ENCODE assay signal across 21 cellular contexts in genomic region chr3:137259709-137260108, GRCh38.
DNase-seq lines count a peak whose midpoint lies in the region; ATAC-seq and TF ChIP-seq lines count a peak whose summit lies in the region.
"Had no signal": no experiment of that assay in that cellular context is flagged by ENCODE, and none has a peak within 500 bp of the region (broad histone marks: within the 10 kb centered on the region; RNA-seq: fewer than 3 reads in every experiment).

No MANE protein-coding gene starts in this region.

- H3K27me3 Mint-ChIP-seq in H9 (ENCODE audit: low read depth): no peaks in the 10 kb centered on the region; the same call in 1 of the 2 replicates
- no peaks in the 10 kb centered on the region for H3K27me3 Mint-ChIP-seq in WTC11 (ENCODE audit: low read depth)
- H3K27me3 Mint-ChIP-seq in stimulated activated naive B cell treated with anti-CD40 and anti-IgM and Interleukin-4, amounts not matched to agents 10 μg/mL and 1 μg/mL and 100 μg/mL, for 72 hours: peaks cover 0 to 3% of the 10 kb centered on the region in 2 donors
- H3K27me3 Mint-ChIP-seq: activated CD8-positive, alpha-beta T cell treated with anti-CD3 and anti-CD28 coated beads for 36 hours had no signal

- H3K79me2 ChIP-seq in H9 (ENCODE audit: insufficient read depth, low read length): no peaks in the 10 kb centered on the region

- WGBS in H9 (ENCODE audit: extremely low coverage, insufficient read length, low lambda C conversion rate): no CpG with 5 or more reads among the region's 5 CpGs
- WGBS in upper lobe of left lung, 2 donors: 28 to 29% methylated on average over 5 of the region's 5 CpGs

- DNase-seq in DMS 273 (lab: John Stamatoyannopoulos, UW; ENCODE audit: unreplicated experiment) (peak; percentile 88), H9 (peak; percentile 56), WTC11 (ENCODE audit: low spot score) (peak; percentile 29), left kidney (ENCODE audit: low read depth, low spot score) (peak; percentile 73), upper lobe of left lung (no peak)
- DNase-seq in stimulated activated naive B cell treated with anti-CD40 and anti-IgM and Interleukin-4, amounts not matched to agents 10 μg/mL and 1 μg/mL and 100 μg/mL, for 72 hours: no peak
- DNase-seq: activated CD4-positive, CD25-positive, alpha-beta regulatory T cell; activated CD8-positive, alpha-beta T cell treated with anti-CD3 and anti-CD28 coated beads for 36 hours; activated gamma-delta T cell; body of pancreas; Calu3; effector CD8-positive, alpha-beta T cell; foreskin melanocyte; kidney glomerular epithelial cell; naive thymus-derived CD4-positive, alpha-beta T cell; NCI-H146; T1000 had no signal

- ATAC-seq in WTC11: peak; percentile 98
- no peak for ATAC-seq in upper lobe of left lung (ENCODE audit: low FRiP score in 2 of 2)
- no peak for ATAC-seq in GM21786 (IDR thresholded peaks at IDR 0.05; ENCODE audit: unreplicated experiment)
- ATAC-seq in stimulated activated naive B cell treated with anti-CD40 and anti-IgM and Interleukin-4, amounts not matched to agents 10 μg/mL and 1 μg/mL and 100 μg/mL, for 72 hours (replicated peaks): no peak
- ATAC-seq: activated CD8-positive, alpha-beta T cell treated with anti-CD3 and anti-CD28 coated beads for 36 hours; body of pancreas; esophagus mucosa; naive thymus-derived CD4-positive, alpha-beta T cell had no signal

- H4K8ac ChIP-seq in H9 (replicated peaks; ENCODE audit: insufficient read length, low read depth, low read length): no peak overlapping the region

- no peak overlapping the region for H3K23ac ChIP-seq in H9 (ENCODE audit: insufficient read length, low read depth, low read length)

- no peak overlapping the region for H4K91ac ChIP-seq in H9 (ENCODE audit: insufficient read length, low read depth, low read length)

- no peaks in the 10 kb centered on the region for H3K9me3 Mint-ChIP-seq in H9
- peaks cover 2% of the 10 kb centered on the region; the same call in 1 of the 2 replicates for H3K9me3 Mint-ChIP-seq in WTC11
- H3K9me3 Mint-ChIP-seq in stimulated activated naive B cell treated with anti-CD40 and anti-IgM and Interleukin-4, amounts not matched to agents 10 μg/mL and 1 μg/mL and 100 μg/mL, for 72 hours: no peaks in the 10 kb centered on the region
- H3K9me3 Mint-ChIP-seq: activated CD8-positive, alpha-beta T cell treated with anti-CD3 and anti-CD28 coated beads for 36 hours had no signal

- H3K79me1 ChIP-seq in H9 (ENCODE audit: insufficient read depth, low read depth, low read length, poor library complexity, severe bottlenecking): no peaks in the 10 kb centered on the region

- TF ChIP-seq POLR2A in upper lobe of left lung (IDR thresholded peaks at IDR 0.05): no peak

- POLR2A ChIA-PET in WTC11 (lab: Charles Lee): no interaction called here

- no peak overlapping the region for H3K18ac ChIP-seq in H9 (ENCODE audit: insufficient read length, low read depth, low read length)

- no peak overlapping the region for H3K27ac ChIP-seq in H9 (ENCODE audit: insufficient read length, low read depth, low read length)
- no peak overlapping the region for H3K27ac ChIP-seq in upper lobe of left lung
- H3K27ac ChIP-seq: body of pancreas, C4-2B, RWPE1 had no signal

- no peak overlapping the region for H2BK12ac ChIP-seq in H9 (ENCODE audit: insufficient read length, low read depth, low read length)

- no peaks in the 10 kb centered on the region for H3K23me2 ChIP-seq in H9 (ENCODE audit: insufficient read length, low read depth, low read length, poor library complexity, severe bottlenecking)

- no peak overlapping the region for H3T11ph ChIP-seq in H9 (ENCODE audit: low read length)

- no peak overlapping the region for H3K4ac ChIP-seq in H9 (ENCODE audit: low read depth, low read length)

- no peak overlapping the region for H3K4me2 ChIP-seq in H9 (ENCODE audit: insufficient read depth, insufficient read length, low read length)

- CTCF ChIA-PET in WTC11 (lab: Charles Lee): no interaction called here

- TF ChIP-seq EP300 in upper lobe of left lung (IDR thresholded peaks at IDR 0.05): no peak

- no peak overlapping the region for H2AFZ ChIP-seq in H9 (ENCODE audit: low read length)

- peaks cover 11 to 17% of the 10 kb centered on the region in 2 experiments for H3K4me1 Mint-ChIP-seq in H9
- H3K4me1 Mint-ChIP-seq in WTC11: peaks cover 15% of the 10 kb centered on the region
- H3K4me1 Mint-ChIP-seq in stimulated activated naive B cell treated with anti-CD40 and anti-IgM and Interleukin-4, amounts not matched to agents 10 μg/mL and 1 μg/mL and 100 μg/mL, for 72 hours: no peaks in the 10 kb centered on the region
- H3K4me1 Mint-ChIP-seq: naive thymus-derived CD4-positive, alpha-beta T cell had no signal

- H3K27ac Mint-ChIP-seq in H9 (peak overlapping the region in 1 of 3 experiments; percentile 69; a peak in 1 of 7 replicates), WTC11 (peak overlapping the region; percentile 24)
- no peak overlapping the region for H3K27ac Mint-ChIP-seq in stimulated activated naive B cell treated with anti-CD40 and anti-IgM and Interleukin-4, amounts not matched to agents 10 μg/mL and 1 μg/mL and 100 μg/mL, for 72 hours
- H3K27ac Mint-ChIP-seq: activated CD8-positive, alpha-beta T cell treated with anti-CD3 and anti-CD28 coated beads for 36 hours; naive thymus-derived CD4-positive, alpha-beta T cell had no signal

- H2AK5ac ChIP-seq in H9 (ENCODE audit: insufficient read length, low read length): no peak overlapping the region

- no peak overlapping the region for H2BK120ac ChIP-seq in H9 (ENCODE audit: low read depth, low read length, poor library complexity, severe bottlenecking)

- no peaks in the 10 kb centered on the region for H4K20me1 ChIP-seq in H9 (ENCODE audit: control insufficient read depth, insufficient read depth, insufficient read length)

- no peak overlapping the region for H3K9ac ChIP-seq in H9 (ENCODE audit: extremely low read depth, insufficient read length, low read length)

- H4K5ac ChIP-seq in H9 (ENCODE audit: insufficient read length, low read depth, low read length): no peak overlapping the region

- H3K4me3 ChIP-seq in upper lobe of left lung: no peak overlapping the region
- H3K4me3 ChIP-seq: body of pancreas had no signal

- H3K36me3 Mint-ChIP-seq in H9 (ENCODE audit: insufficient read depth in 1 of 3, low read depth in 3 of 3) (no peaks in the 10 kb centered on the region), WTC11 (no peaks in the 10 kb centered on the region)
- H3K36me3 Mint-ChIP-seq in stimulated activated naive B cell treated with anti-CD40 and anti-IgM and Interleukin-4, amounts not matched to agents 10 μg/mL and 1 μg/mL and 100 μg/mL, for 72 hours: no peaks in the 10 kb centered on the region
- H3K36me3 Mint-ChIP-seq: naive thymus-derived CD4-positive, alpha-beta T cell had no signal

- TF ChIP-seq CTCF in H9 (conservative IDR thresholded peaks at IDR 0.05) (peak; percentile 30; the same call in 2 of the 3 replicates), WTC11 (IDR thresholded peaks at IDR 0.05) (no peak), upper lobe of left lung (IDR thresholded peaks at IDR 0.05) (no peak)

- H3K4me1 ChIP-seq in H9 (ENCODE audit: insufficient read depth, low read length) (no peaks in the 10 kb centered on the region; the same call in 1 of the 2 replicates), upper lobe of left lung (no peaks in the 10 kb centered on the region)
- H3K4me1 ChIP-seq: body of pancreas had no signal

- no peaks in the 10 kb centered on the region for H3K36me3 ChIP-seq in upper lobe of left lung

- no peak overlapping the region for H2BK5ac ChIP-seq in H9 (ENCODE audit: insufficient read length, low read length)

- H3K27me3 ChIP-seq in H9 (ENCODE audit: insufficient read depth, low read length): no peaks in the 10 kb centered on the region
- H3K27me3 ChIP-seq in upper lobe of left lung: no peaks in the 10 kb centered on the region
- H3K27me3 ChIP-seq: body of pancreas had no signal

- H3K9me3 ChIP-seq in H9 (ENCODE audit: control insufficient read depth, low read depth, low read length) (no peaks in the 10 kb centered on the region), upper lobe of left lung (no peaks in the 10 kb centered on the region)
- H3K9me3 ChIP-seq: body of pancreas had no signal

- no peak overlapping the region for H2BK15ac ChIP-seq in H9 (ENCODE audit: low read depth, low read length)

- H3K14ac ChIP-seq in H9 (ENCODE audit: insufficient read depth, low read length): no peak overlapping the region

- H3K4me3 Mint-ChIP-seq in H9 (no peak overlapping the region), WTC11 (no peak overlapping the region)
- H3K4me3 Mint-ChIP-seq in stimulated activated naive B cell treated with anti-CD40 and anti-IgM and Interleukin-4, amounts not matched to agents 10 μg/mL and 1 μg/mL and 100 μg/mL, for 72 hours: no peak overlapping the region
- H3K4me3 Mint-ChIP-seq: activated CD8-positive, alpha-beta T cell treated with anti-CD3 and anti-CD28 coated beads for 36 hours; naive thymus-derived CD4-positive, alpha-beta T cell had no signal

- H3K56ac ChIP-seq in H9 (ENCODE audit: insufficient read length, low read depth, low read length): no peak overlapping the region

- no peak overlapping the region for H2BK20ac ChIP-seq in H9 (ENCODE audit: low read depth, low read length, poor library complexity, severe bottlenecking)

TF ChIP-seq in WTC11, 78 proteins besides CTCF, POLR2A, EP300 and RAD21 (continues in another document):
- TF ChIP-seq E2F1 (CRISPR knock-in tag; IDR thresholded peaks at IDR 0.05): no peak
- no peak for TF ChIP-seq PRRX2 (CRISPR knock-in tag; IDR thresholded peaks at IDR 0.05)
- TF ChIP-seq GTF2I (CRISPR knock-in tag; conservative IDR thresholded peaks at IDR 0.05): no peak
- no peak for TF ChIP-seq SMAD3 (CRISPR knock-in tag; IDR thresholded peaks at IDR 0.05; ENCODE audit: borderline replicate concordance)
- no peak for TF ChIP-seq RORB (CRISPR knock-in tag; IDR thresholded peaks at IDR 0.05)
- no peak for TF ChIP-seq ATF1 (CRISPR knock-in tag; IDR thresholded peaks at IDR 0.05)
- no peak for TF ChIP-seq MXD4 (CRISPR knock-in tag; IDR thresholded peaks at IDR 0.05; ENCODE audit: borderline replicate concordance)
- no peak for TF ChIP-seq FOXP1 (CRISPR knock-in tag; IDR thresholded peaks at IDR 0.05; ENCODE audit: borderline replicate concordance)

Comparison
In these comparisons a context has a peak if more than half of its experiments do, and no peak if none do; other contexts are left out.
1. DNase-seq: peak in DMS 273 (single experiment), H9 (single experiment), WTC11 (single experiment) and left kidney (single experiment); none in upper lobe of left lung (0 of 2) and stimulated activated naive B cell treated with anti-CD40 and anti-IgM and Interleukin-4, amounts not matched to agents 10 μg/mL and 1 μg/mL and 100 μg/mL, for 72 hours (single experiment).